7 cellular contexts compared by ENCODE assay signal in the genomic region with DNA sequence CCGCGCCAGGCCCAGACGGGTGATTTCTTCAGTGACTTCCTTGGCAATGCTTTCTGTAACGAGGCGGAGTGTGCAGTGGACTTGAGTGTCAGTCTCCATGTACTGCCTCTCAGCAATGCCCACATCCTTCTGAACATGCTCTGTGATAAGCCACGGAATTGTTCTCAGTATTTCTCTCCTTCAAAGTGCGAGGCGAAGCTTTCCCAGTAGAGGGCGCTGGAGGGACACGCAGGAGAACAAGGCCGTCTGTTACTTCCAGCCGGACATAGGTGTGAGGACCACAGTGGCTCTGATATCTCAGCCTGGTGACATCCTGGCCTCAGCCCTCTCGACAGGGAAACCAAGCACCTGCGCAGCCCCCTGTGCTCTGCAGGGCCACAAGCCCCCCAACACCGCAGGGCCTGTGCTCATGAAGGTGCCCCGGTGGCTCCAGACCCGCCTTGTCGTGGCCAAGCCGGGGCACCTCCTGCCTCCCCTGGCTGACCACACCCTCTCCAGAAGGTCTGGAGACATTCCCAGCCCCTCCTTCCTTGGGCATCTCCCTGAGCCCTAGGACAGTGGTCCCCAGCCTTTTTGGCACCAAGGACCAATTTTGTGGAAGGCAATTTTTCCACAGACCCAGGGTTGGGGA. TPM values are rescaled to one million over a fixed set of nuclear protein-coding genes. Genes with fewer than 3 reads are reported as not detected.
A peak's percentile ranks its signal among the peaks of the same experiment; 100 is the strongest.
DNase-seq lines count a peak whose midpoint lies in the region; ATAC-seq, FAIRE-seq and TF ChIP-seq lines count a peak whose summit lies in the region.

No MANE protein-coding gene starts in this region.

- no peak overlapping the region for H3K27ac ChIP-seq in body of pancreas

- H3K9me3 ChIP-seq in body of pancreas = no peaks in the 10 kb centered on the region

- TF ChIP-seq CTCF in GM12872 (IDR thresholded peaks at IDR 0.05; ENCODE audit: insufficient read depth, low read depth, low read length) = peak; percentile 94
- TF ChIP-seq CTCF in body of pancreas (IDR thresholded peaks at IDR 0.05) = peak; percentile 85 to 92 (median 90)

- FAIRE-seq in islet of Langerhans (lab: Jason Lieb, UNC) = peak; percentile 56

- 14 to 33% methylated on average over 9 to 19 of the region's 19 CpGs for WGBS in body of pancreas, 2 donors

- H3K4me1 ChIP-seq in body of pancreas = no peaks in the 10 kb centered on the region

- no peaks in the 10 kb centered on the region for H3K27me3 ChIP-seq in body of pancreas

- H3K4me3 ChIP-seq in body of pancreas = no peak overlapping the region

- H3K36me3 ChIP-seq in body of pancreas (replicated peaks in 1 of 2; ENCODE audit: insufficient read depth in 1 of 2, low read depth in 2 of 2) = no peaks in the 10 kb centered on the region

- intact Hi-C loops in body of pancreas (cut with DNase I) = no loop called here

- ATAC-seq in body of pancreas (peak; percentile 92), GM19351 (IDR thresholded peaks at IDR 0.05; ENCODE audit: unreplicated experiment) (no peak)

- peak; percentile 65 for DNase-seq in MV-4-11 (lab: John Stamatoyannopoulos, UW)
- peak; percentile 33 for DNase-seq in SKM-1 treated with dmso at 0.1 percent for 144 hours (lab: John Stamatoyannopoulos, UW; ENCODE audit: unreplicated experiment)
- peak; percentile 91 to 95 (median 91) for DNase-seq in body of pancreas
- peak; percentile 39 to 69 (median 48) for DNase-seq in stimulated activated CD4-positive, alpha-beta T cell treated with anti-CD3 and anti-CD28 coated beads, Interleukin-12 subunit alpha, Interleukin-12 subunit beta, amount 100 ng/mL, for 48 hours (ENCODE audit: low read depth in 2 of 3, low spot score in 1 of 3)

- TF ChIP-seq POLR2A in body of pancreas (IDR thresholded peaks at IDR 0.05) = no peak

RNA-seq across cellular contexts. Expression of gene BACE2, which starts 46.1 kb away (rescaled TPM):
- total RNA-seq in body of pancreas = 100 to 1,000 TPM in 1 of 2 donors, 10 to 100 TPM in 1; 86.4 to 107 TPM

Comparison
In these comparisons a context has a peak if more than half of its experiments do, and no peak if none do; other contexts are left out.
1. DNase-seq: peak in every context shown above with its lines; median percentile 91 in body of pancreas; 65 in MV-4-11; 48 in stimulated activated CD4-positive, alpha-beta T cell treated with anti-CD3 and anti-CD28 coated beads, Interleukin-12 subunit alpha, Interleukin-12 subunit beta, amount 100 ng/mL, for 48 hours; 33 in SKM-1 treated with dmso at 0.1 percent for 144 hours.